8 cellular contexts compared by ENCODE assay signal in genomic region chr12:109998904-109999648, GRCh38. TPM values are rescaled to one million over a fixed set of nuclear protein-coding genes. Genes with fewer than 3 reads are reported as not detected.
DNase-seq lines count a peak whose midpoint lies in the region; ATAC-seq and TF ChIP-seq lines count a peak whose summit lies in the region.

Gene ANKRD13A, plus strand, starts transcription at chr12:109999430. Its CDS starts 259 bp downstream, at chr12:109999689.

- peak within 1 kb of the TSS; percentile 98 to 100 (median 99) for H3K27ac Mint-ChIP-seq in naive B cell
- H3K27ac Mint-ChIP-seq in stimulated activated effector memory CD8-positive, alpha-beta T cell treated with anti-CD3 and anti-CD28 coated beads, Interleukin-12 subunit alpha, Interleukin-12 subunit beta, amount 100 ng/mL, for 72 hours = peak within 1 kb of the TSS; percentile 99

- H3K27me3 Mint-ChIP-seq in naive B cell = no peaks in the 10 kb centered on the region

- no peak for TF ChIP-seq CTCF in LNCaP clone FGC (IDR thresholded peaks at IDR 0.05; ENCODE audit: control insufficient read depth, extremely low read depth, insufficient read depth)

- peaks cover 48 to 77% (median 58%) of the 10 kb centered on the region in 3 donors for H3K4me1 Mint-ChIP-seq in naive B cell
- peaks cover 51% of the 10 kb centered on the region for H3K4me1 Mint-ChIP-seq in stimulated activated effector memory CD8-positive, alpha-beta T cell treated with anti-CD3 and anti-CD28 coated beads, Interleukin-12 subunit alpha, Interleukin-12 subunit beta, amount 100 ng/mL, for 72 hours

- H3K4me3 ChIP-seq in LNCaP clone FGC (ENCODE audit: low read depth, low read length) = peak within 1 kb of the TSS; percentile 85

- H3K36me3 Mint-ChIP-seq in naive B cell = peaks cover 0 to 5% of the 10 kb centered on the region in 2 donors
- H3K36me3 Mint-ChIP-seq in stimulated activated effector memory CD8-positive, alpha-beta T cell treated with anti-CD3 and anti-CD28 coated beads, Interleukin-12 subunit alpha, Interleukin-12 subunit beta, amount 100 ng/mL, for 72 hours = peaks cover 18% of the 10 kb centered on the region

- H3K4me3 Mint-ChIP-seq in naive B cell = peak within 1 kb of the TSS; percentile 97 to 100 (median 99)
- peak within 1 kb of the TSS; percentile 96 for H3K4me3 Mint-ChIP-seq in stimulated activated effector memory CD8-positive, alpha-beta T cell treated with anti-CD3 and anti-CD28 coated beads, Interleukin-12 subunit alpha, Interleukin-12 subunit beta, amount 100 ng/mL, for 72 hours

- H3K9me3 Mint-ChIP-seq in naive B cell = no peaks in the 10 kb centered on the region
- H3K9me3 Mint-ChIP-seq in stimulated activated effector memory CD8-positive, alpha-beta T cell treated with anti-CD3 and anti-CD28 coated beads, Interleukin-12 subunit alpha, Interleukin-12 subunit beta, amount 100 ng/mL, for 72 hours = no peaks in the 10 kb centered on the region

- DNase-seq in DMS 273 treated with DMSO at 0.1 percent for 48 hours (lab: John Stamatoyannopoulos, UW) (peak; percentile 79), LNCaP clone FGC (ENCODE audit: low read depth) (peak; percentile 92), RPMI8226 (peak; percentile 96), fibroblast of gingiva (ENCODE audit: low read depth) (peak; percentile 97), naive B cell (peak; percentile 93)
- peak; percentile 76 to 79 for DNase-seq in activated T-helper 1 cell treated with anti-CD3 and anti-CD28 coated beads, Interleukin-2, amount 50 U/mL, for 16 hours (ENCODE audit: low read depth in 1 of 2, low spot score in 1 of 2)
- DNase-seq in stimulated activated effector memory CD8-positive, alpha-beta T cell treated with anti-CD3 and anti-CD28 coated beads, Interleukin-12 subunit alpha, Interleukin-12 subunit beta, amount 100 ng/mL, for 72 hours (ENCODE audit: low spot score in 2 of 2) = peak; percentile 84 to 94

- ATAC-seq in GM21825 (IDR thresholded peaks at IDR 0.05; ENCODE audit: unreplicated experiment) (peak; percentile 37), naive B cell (ENCODE audit: low read depth in 2 of 2) (peak; percentile 58 to 62)
- ATAC-seq in stimulated activated effector memory CD8-positive, alpha-beta T cell treated with anti-CD3 and anti-CD28 coated beads, Interleukin-12 subunit alpha, Interleukin-12 subunit beta, amount 100 ng/mL, for 72 hours = peak; percentile 83

RNA-seq across cellular contexts. Expression of gene ANKRD13A, which starts in this region (rescaled TPM):
- polyA plus RNA-seq in naive B cell (ENCODE audit: low read depth in 6 of 6) = 10 to 100 TPM; 65.4 to 95.4 (median 78.7) TPM

Comparison
In these comparisons a context has a peak if more than half of its experiments do, and no peak if none do; other contexts are left out.
1. Peak in every context shown above with its lines: DNase-seq, ATAC-seq and H3K4me3 ChIP-seq.